ENCODE assay signal across 21 cellular contexts in genomic region chr1:236007781-236008180, GRCh38. TPM values are rescaled to one million over a fixed set of nuclear protein-coding genes. Genes with fewer than 3 reads are reported as not detected.
DNase-seq lines count a peak whose midpoint lies in the region; ATAC-seq, FAIRE-seq and TF ChIP-seq lines count a peak whose summit lies in the region.
"Had no signal": no experiment of that assay in that cellular context is flagged by ENCODE, and none has a peak within 500 bp of the region (broad histone marks: within the 10 kb centered on the region; RNA-seq: fewer than 3 reads in every experiment).

No MANE protein-coding gene starts in this region.

- TF ChIP-seq EP300 in GM12878 (IDR thresholded peaks at IDR 0.05; ENCODE audit: borderline replicate concordance in 1 of 2, control insufficient read depth in 1 of 2, low read depth in 2 of 2, low read length in 2 of 2): no peak

- H4K20me1 ChIP-seq in GM12878 (ENCODE audit: control insufficient read depth, insufficient read depth): no peaks in the 10 kb centered on the region

- no peak overlapping the region for H3K27ac Mint-ChIP-seq in stimulated activated naive CD8-positive, alpha-beta T cell treated with anti-CD3 and anti-CD28 coated beads, Interleukin-15, amount 100 ng/mL, for 72 hours
- H3K27ac Mint-ChIP-seq: CD4-positive, CD25-positive, alpha-beta regulatory T cell; H9 had no signal

- H3K9ac ChIP-seq in GM12878 (ENCODE audit: control insufficient read depth, insufficient read depth, low read length): no peak overlapping the region

- H3K27ac ChIP-seq in GM12878 (ENCODE audit: control insufficient read depth, insufficient read depth) (no peak overlapping the region), gastrocnemius medialis (peak overlapping the region in 3 of 4 donors; percentile 24 to 45 (median 31)), SJCRH30 (no peak overlapping the region)

- 59% methylated on average over 3 of the region's 3 CpGs for WGBS in GM12878 (ENCODE audit: insufficient coverage, insufficient replicate concordance, low lambda C conversion rate, missing lambda C conversion rate)

- no peaks in the 10 kb centered on the region for H3K9me3 Mint-ChIP-seq in stimulated activated naive CD8-positive, alpha-beta T cell treated with anti-CD3 and anti-CD28 coated beads, Interleukin-15, amount 100 ng/mL, for 72 hours
- H3K9me3 Mint-ChIP-seq: H9 had no signal

- TF ChIP-seq CTCF in GM12878 (IDR thresholded peaks at IDR 0.05 in 2 of 3, conservative IDR thresholded peaks at IDR 0.05 in 1 of 3; ENCODE audit: control insufficient read depth in 2 of 3, extremely low read depth in 1 of 3, insufficient read depth in 1 of 3, low read depth in 3 of 3, low read length in 3 of 3): no peak
- no peak for TF ChIP-seq CTCF in gastrocnemius medialis (IDR thresholded peaks at IDR 0.05 in 4 of 5, conservative IDR thresholded peaks at IDR 0.05 in 1 of 5)
- TF ChIP-seq CTCF in omental fat pad (IDR thresholded peaks at IDR 0.05): no peak

- intact Hi-C loops in GM12878 (cut with micrococcal nuclease; ENCODE audit: unreplicated experiment) (no loop called here), gastrocnemius medialis (cut with DNase I; ENCODE audit: low total_unique reads) (no loop called here)

- H3K27me3 ChIP-seq in GM12878 (replicated peaks in 1 of 2; ENCODE audit: control insufficient read depth in 2 of 2, insufficient read depth in 2 of 2, low read length in 1 of 2): no peaks in the 10 kb centered on the region
- H3K27me3 ChIP-seq in gastrocnemius medialis: no peaks in the 10 kb centered on the region
- H3K27me3 ChIP-seq in SJCRH30: no peaks in the 10 kb centered on the region
- H3K27me3 ChIP-seq: BE2C had no signal

- H3K9me3 ChIP-seq in GM12878 (replicated peaks; ENCODE audit: control insufficient read depth, insufficient read depth, low read length) (no peaks in the 10 kb centered on the region; the same call in 2 of the 3 replicates), gastrocnemius medialis (no peaks in the 10 kb centered on the region), SJCRH30 (replicated peaks) (no peaks in the 10 kb centered on the region)
- H3K9me3 ChIP-seq: BE2C had no signal

- H3K27me3 Mint-ChIP-seq in stimulated activated naive CD8-positive, alpha-beta T cell treated with anti-CD3 and anti-CD28 coated beads, Interleukin-15, amount 100 ng/mL, for 72 hours: no peaks in the 10 kb centered on the region

- POLR2A ChIA-PET in GM12878 (lab: Charles Lee): no interaction called here

- no peak overlapping the region for H3K4me3 Mint-ChIP-seq in stimulated activated naive CD8-positive, alpha-beta T cell treated with anti-CD3 and anti-CD28 coated beads, Interleukin-15, amount 100 ng/mL, for 72 hours
- H3K4me3 Mint-ChIP-seq: CD4-positive, CD25-positive, alpha-beta regulatory T cell; CD8-positive, alpha-beta memory T cell; H9 had no signal

- RAD21 ChIA-PET in GM12878 (lab: Charles Lee; ENCODE audit: unreplicated experiment): no interaction called here

- no peak for TF ChIP-seq RAD21 in GM12878 (IDR thresholded peaks at IDR 0.05; ENCODE audit: insufficient read depth, low read depth, low read length)

- SMC1A ChIA-PET in GM12878 (lab: Charles Lee; ENCODE audit: uncharacterized antibody, unreplicated experiment): no interaction called here

- H3K4me3 ChIP-seq in GM12878 (no peak overlapping the region), gastrocnemius medialis (no peak overlapping the region), SJCRH30 (no peak overlapping the region)
- H3K4me3 ChIP-seq: K562 had no signal

- H3K4me1 Mint-ChIP-seq in stimulated activated naive CD8-positive, alpha-beta T cell treated with anti-CD3 and anti-CD28 coated beads, Interleukin-15, amount 100 ng/mL, for 72 hours: peaks cover 8% of the 10 kb centered on the region

- no peak for TF ChIP-seq POLR2A in GM12891 (IDR thresholded peaks at IDR 0.05; ENCODE audit: low read depth, low read length)
- no peak for TF ChIP-seq POLR2A in GM12878 (IDR thresholded peaks at IDR 0.05; ENCODE audit: low read depth, low read length)
- TF ChIP-seq POLR2A in gastrocnemius medialis (IDR thresholded peaks at IDR 0.05): no peak

- H3K36me3 ChIP-seq in GM12878 (ENCODE audit: control insufficient read depth in 2 of 2, insufficient read depth in 2 of 2, low read length in 1 of 2): no peaks in the 10 kb centered on the region
- peaks cover 0 to 5% of the 10 kb centered on the region in 2 donors for H3K36me3 ChIP-seq in gastrocnemius medialis
- no peaks in the 10 kb centered on the region for H3K36me3 ChIP-seq in SJCRH30
- H3K36me3 ChIP-seq: BE2C had no signal

- DNase-seq in GM12891 (ENCODE audit: insufficient read length, low spot score) (no peak), GM12878 (ENCODE audit: low read depth, low spot score) (no peak), gastrocnemius medialis (no peak), SJCRH30 (no peak), omental fat pad (ENCODE audit: low spot score) (no peak)
- DNase-seq in stimulated activated naive CD8-positive, alpha-beta T cell treated with anti-CD3 and anti-CD28 coated beads, Interleukin-15, amount 100 ng/mL, for 72 hours: no peak
- DNase-seq: ACHN; BE2C; C1 segment of cervical spinal cord; CD4-positive, CD25-positive, alpha-beta regulatory T cell; CD8-positive, alpha-beta memory T cell; COR-L47; DMS79; GDM1; H9 had no signal

- no peaks in the 10 kb centered on the region for H3K4me1 ChIP-seq in GM12878 (ENCODE audit: control insufficient read depth, insufficient read depth, low read length)
- peaks cover 0 to 6% of the 10 kb centered on the region in 2 donors for H3K4me1 ChIP-seq in gastrocnemius medialis
- no peaks in the 10 kb centered on the region for H3K4me1 ChIP-seq in SJCRH30
- H3K4me1 ChIP-seq: BE2C had no signal

- ATAC-seq in GM12878 (peak; percentile 38), gastrocnemius medialis (no peak), omental fat pad (ENCODE audit: low FRiP score) (no peak)
- ATAC-seq in stimulated activated naive CD8-positive, alpha-beta T cell treated with anti-CD3 and anti-CD28 coated beads, Interleukin-15, amount 100 ng/mL, for 72 hours: no peak
- ATAC-seq: K562 had no signal

- H3K79me2 ChIP-seq in GM12878 (ENCODE audit: control insufficient read depth, insufficient read depth, low read length): no peaks in the 10 kb centered on the region

- in situ Hi-C loops in GM12878 (cut with MboI): no loop called here
- in situ Hi-C loops in gastrocnemius medialis (cut with MboI; ENCODE audit: low sequenced_read_pairs in 4 of 4): no loop called here

- no peak for FAIRE-seq in GM12891 (lab: Jason Lieb, UNC)
- no peak for FAIRE-seq in GM12878 (lab: Jason Lieb, UNC)
- FAIRE-seq: A204.1, D721Med, GM19239, H1, K562 had no signal

- BruUV-seq in GM12878 (replicated peaks; lab: Mats Ljungman, UMichigan): no TSS peak

- no peak overlapping the region for H2AFZ ChIP-seq in GM12878 (ENCODE audit: control insufficient read depth, low read depth, low read length)

- H3K4me2 ChIP-seq in GM12878 (ENCODE audit: control insufficient read depth, insufficient read depth): no peak overlapping the region

- CTCF ChIA-PET in GM12878 (lab: Yijun Ruan, JAX): interaction anchor here (1.4 kb wide), 1 partner anchor 9 kb away, joined by 4 read pairs; no protein-coding TSS in a partner anchor

TF ChIP-seq in GM12891, 5 proteins besides CTCF, POLR2A, EP300 and RAD21:
- peak; percentile 50; the same call in 1 of the 2 replicates for TF ChIP-seq POU2F2 (IDR thresholded peaks at IDR 0.05; ENCODE audit: low read depth, low read length)
- TF ChIP-seq PAX5 (IDR thresholded peaks at IDR 0.05; ENCODE audit: insufficient read depth, low read length, severe bottlenecking): no peak

TF ChIP-seq in GM12878, 131 proteins besides CTCF, POLR2A, EP300 and RAD21 (continues in another document):
- TF ChIP-seq RELA (IDR thresholded peaks at IDR 0.05; ENCODE audit: borderline replicate concordance, partially characterized antibody) (no peak), ZSCAN29 (IDR thresholded peaks at IDR 0.05) (no peak), RUNX3 (IDR thresholded peaks at IDR 0.05; ENCODE audit: low read length) (peak; percentile 73), SMARCA5 (IDR thresholded peaks at IDR 0.05) (no peak), NFIC (IDR thresholded peaks at IDR 0.05; ENCODE audit: low read depth, low read length) (peak; percentile 58; the same call in 1 of the 2 replicates), PAX5 (IDR thresholded peaks at IDR 0.05; ENCODE audit: borderline replicate concordance, low read depth, low read length) (peak; percentile 60; the same call in 1 of the 2 replicates), ATF7 (IDR thresholded peaks at IDR 0.05; ENCODE audit: low read depth) (no peak)
- TF ChIP-seq, protein P1, sequence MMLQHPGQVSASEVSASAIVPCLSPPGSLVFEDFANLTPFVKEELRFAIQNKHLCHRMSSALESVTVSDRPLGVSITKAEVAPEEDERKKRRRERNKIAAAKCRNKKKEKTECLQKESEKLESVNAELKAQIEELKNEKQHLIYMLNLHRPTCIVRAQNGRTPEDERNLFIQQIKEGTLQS (IDR thresholded peaks at IDR 0.05; ENCODE audit: borderline replicate concordance, extremely low read depth, low read depth, low read length): no peak

RNA-seq across cellular contexts. Expression of gene NID1, which starts 57.1 kb away (rescaled TPM):
- 10.6 TPM for polyA plus RNA-seq in GM12891 (2012; ENCODE audit: low read depth, missing spikeins)
- total RNA-seq in GM12878 (2013; cell fraction: nucleolus; rRNA removed): 52.1 and 55.0 TPM in 2 replicates
- total RNA-seq in GM12878 (2014; rRNA removed) (11.5 and 12.4 TPM in 2 replicates), GM12878 (2014; rRNA removed; fragmentation: Illumina TruSeq; extraction: Trizol) (6.1 and 6.4 TPM in 2 replicates), GM12878 (2021) (25.7 and 26.9 TPM in 2 replicates), gastrocnemius medialis (10 to 100 TPM; 33.7 to 79.0 (median 51.7) TPM), omental fat pad (100 to 1,000 TPM; 131 to 458 (median 203) TPM)
- polyA plus RNA-seq in GM12878 (2011; ENCODE audit: low read depth): 4.2 TPM
- polyA plus RNA-seq in GM12878 (2011; rRNA removed) (5.1 and 14.7 TPM in 2 replicates), GM12878 (2014; fragmentation: Illumina TruSeq; extraction: Trizol) (21.0 and 21.5 TPM in 2 replicates), GM12878 (2014; fragmentation: Nextera tagmentation; extraction: Ambion mirVana) (1 to 10 TPM; 4.2 to 4.9 TPM), GM12878 (2014; rRNA removed) (8.3 and 9.9 TPM in 2 replicates), GM12878 (2016; fragmentation: Nextera tagmentation; extraction: Ambion mirVana) (10 to 100 TPM; 11.1 to 13.0 TPM)
- 10.7 and 18.2 TPM in 2 replicates for polyA plus RNA-seq in GM12878 (2011; cell fraction: cytosol; rRNA removed)
- polyA plus RNA-seq in GM12878 (2011; cell fraction: nucleus; rRNA removed): 23.8 and 26.9 TPM in 2 replicates
- 6.0 and 10.1 TPM in 2 replicates for polyA plus RNA-seq in GM12878 (2012)
- polyA minus RNA-seq in GM12878 (2011; rRNA and poly(A)+ RNA removed): 16.6 and 21.5 TPM in 2 replicates
- 13.9 and 16.1 TPM in 2 replicates for polyA minus RNA-seq in GM12878 (2011; cell fraction: cytosol; rRNA and poly(A)+ RNA removed)
- polyA minus RNA-seq in GM12878 (2011; cell fraction: nucleus; rRNA and poly(A)+ RNA removed): 8.1 and 10.8 TPM in 2 replicates
- 27.4 and 29.6 TPM in 2 replicates for total RNA-seq in SJCRH30 (2014; rRNA removed; shearing (Covaris generic))
- total RNA-seq: HT-29 had no signal
- polyA plus RNA-seq: CD4-positive, CD25-positive, alpha-beta regulatory T cell; CD8-positive, alpha-beta memory T cell; K562 had no signal

Comparison
In these comparisons a context has a peak if more than half of its experiments do, and no peak if none do; other contexts are left out.
1. H3K27ac ChIP-seq: peak in gastrocnemius medialis (3 of 4); none in GM12878 (single experiment) and SJCRH30 (single experiment).